Comparison of ENCODE assay signal across 17 cellular contexts in the genomic region with DNA sequence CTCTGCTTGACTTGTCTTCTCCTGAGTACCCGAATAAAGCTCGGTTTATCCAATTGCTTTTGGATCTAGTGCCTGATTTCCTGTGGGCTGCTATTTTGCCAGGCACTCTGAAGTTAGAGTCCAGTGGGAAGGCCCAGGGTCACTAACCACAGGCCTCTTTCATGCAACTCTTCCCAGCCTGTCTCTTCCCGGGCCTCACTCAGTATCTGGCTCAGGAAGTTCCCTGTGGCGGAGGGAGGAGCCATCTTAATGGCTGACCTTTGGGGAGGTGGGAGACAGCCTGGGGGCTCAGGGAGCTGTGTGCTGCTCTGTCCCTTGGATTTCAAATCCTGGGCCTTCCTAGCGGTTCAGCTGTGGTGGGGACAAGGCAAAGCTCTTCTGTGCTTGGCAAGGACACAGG.
A peak's percentile ranks its signal among the peaks of the same experiment; 100 is the strongest.
DNase-seq lines count a peak whose midpoint lies in the region; ATAC-seq and TF ChIP-seq lines count a peak whose summit lies in the region.
"Had no signal": no experiment of that assay in that cellular context is flagged by ENCODE, and none has a peak within 500 bp of the region (broad histone marks: within the 10 kb centered on the region; RNA-seq: fewer than 3 reads in every experiment).

No MANE protein-coding gene starts in this region.

- H4K91ac ChIP-seq in neuronal stem cell (ENCODE audit: low read depth, low read length, poor library complexity) = no peak overlapping the region

- H3K4ac ChIP-seq in neuronal stem cell (ENCODE audit: low read length) = no peak overlapping the region

- no peaks in the 10 kb centered on the region for H3K4me1 ChIP-seq in neuronal stem cell (ENCODE audit: control insufficient read depth in 2 of 2, insufficient read depth in 1 of 2, low read depth in 1 of 2, low read length in 2 of 2)
- no peaks in the 10 kb centered on the region for H3K4me1 ChIP-seq in esophagus squamous epithelium
- no peaks in the 10 kb centered on the region for H3K4me1 ChIP-seq in spleen
- H3K4me1 ChIP-seq: BLaER1 treated with 17β-estradiol and CSF1 and Interleukin-3, amounts not matched to agents 10 nM and 100 nM had no signal

- H2BK120ac ChIP-seq in neuronal stem cell (ENCODE audit: low read depth, low read length) = no peak overlapping the region

- no peak overlapping the region for H2AK5ac ChIP-seq in neuronal stem cell (ENCODE audit: low read depth, low read length)

- H3K27me3 Mint-ChIP-seq in WTC11 (ENCODE audit: low read depth) = peaks cover 81% of the 10 kb centered on the region
- H3K27me3 Mint-ChIP-seq: B cell; CD8-positive, alpha-beta memory T cell had no signal

- peak; percentile 92 for ATAC-seq in WTC11
- ATAC-seq: HCT116, K562 had no signal

- no peak overlapping the region for H3K18ac ChIP-seq in neuronal stem cell (ENCODE audit: low read length)

- H2AFZ ChIP-seq in neuronal stem cell (ENCODE audit: low read length) = peak overlapping the region; percentile 48

- no CpG with 5 or more reads among the region's 5 CpGs for WGBS in neuronal stem cell (ENCODE audit: extremely low coverage in 2 of 2, insufficient read length in 2 of 2, insufficient replicate concordance in 1 of 2), 2 donors
- WGBS in esophagus squamous epithelium, 2 donors = 72 to 100% methylated on average over 3 to 4 of the region's 5 CpGs
- 67 to 92% (median 72%) methylated on average over 5 of the region's 5 CpGs for WGBS in spleen, 5 donors

- no peak overlapping the region for H3K23ac ChIP-seq in neuronal stem cell (ENCODE audit: low read depth, low read length, poor library complexity)

- no peak overlapping the region for H3K14ac ChIP-seq in neuronal stem cell (ENCODE audit: low read length)

- no peak overlapping the region for H4K8ac ChIP-seq in neuronal stem cell (ENCODE audit: low read depth, low read length)

- no peak overlapping the region for H3K4me3 Mint-ChIP-seq in WTC11
- H3K4me3 Mint-ChIP-seq: B cell; CD8-positive, alpha-beta memory T cell; HFFc6 had no signal

- H3K4me3 ChIP-seq in H7 (ENCODE audit: insufficient read depth, low read depth, low read length) (no peak overlapping the region), neuronal stem cell (ENCODE audit: low read length in 2 of 2) (no peak overlapping the region), esophagus squamous epithelium (no peak overlapping the region), spleen (no peak overlapping the region)
- H3K4me3 ChIP-seq: BLaER1 treated with 17β-estradiol and CSF1 and Interleukin-3, amounts not matched to agents 10 nM and 100 nM; K562 had no signal

- TF ChIP-seq POLR2A in esophagus squamous epithelium (IDR thresholded peaks at IDR 0.05) (no peak), spleen (IDR thresholded peaks at IDR 0.05) (no peak)

- H2BK15ac ChIP-seq in neuronal stem cell (ENCODE audit: low read length) = no peak overlapping the region

- DNase-seq in H7 (peak; percentile 30), WTC11 (ENCODE audit: low spot score) (peak; percentile 50), iPS-NIHi11 (ENCODE audit: low spot score) (peak; percentile 67), neuronal stem cell (ENCODE audit: low spot score) (no peak), esophagus squamous epithelium (lab: John Stamatoyannopoulos, UW) (no peak), spleen (no peak)
- DNase-seq in NK-92 treated with Interleukin-12 subunit alpha and Interleukin-12 subunit beta, amount 100 ng/mL, for 24 hours (lab: John Stamatoyannopoulos, UW) = no peak
- DNase-seq: CD8-positive, alpha-beta memory T cell; COR-L47; GDM1; HFFc6; IMR-90 had no signal

- POLR2A ChIA-PET in WTC11 (lab: Charles Lee) = no interaction called here

- CTCF ChIA-PET in WTC11 (lab: Charles Lee) = interaction anchor here (1.3 to 1.6 kb wide), 2 partner anchors 12 to 36 kb away, joined by 5 to 9 read pairs; no protein-coding TSS in a partner anchor

- H3K36me3 ChIP-seq in H7 (replicated peaks; ENCODE audit: control insufficient read depth, insufficient read depth, low read length) (no peaks in the 10 kb centered on the region), neuronal stem cell (replicated peaks in 1 of 2; ENCODE audit: control insufficient read depth in 2 of 2, insufficient read depth in 2 of 2, low read length in 2 of 2) (no peaks in the 10 kb centered on the region), esophagus squamous epithelium (peaks cover 0 to 9% (median 0%) of the 10 kb centered on the region in 3 donors), spleen (peaks cover 0 to 22% (median 0%) of the 10 kb centered on the region in 6 donors)

- H3K27ac ChIP-seq in neuronal stem cell (replicated peaks; ENCODE audit: low read length) = no peak overlapping the region
- H3K27ac ChIP-seq in esophagus squamous epithelium = no peak overlapping the region
- H3K27ac ChIP-seq in spleen = no peak overlapping the region
- H3K27ac ChIP-seq: BLaER1 treated with 17β-estradiol and CSF1 and Interleukin-3, amounts not matched to agents 10 nM and 100 nM; HL-60 had no signal

- H3K9me3 ChIP-seq in neuronal stem cell (replicated peaks in 1 of 2; ENCODE audit: control insufficient read depth in 2 of 2, insufficient read depth in 1 of 2, low read depth in 1 of 2, low read length in 2 of 2) = peaks cover 4 to 7% of the 10 kb centered on the region in 2 donors
- no peaks in the 10 kb centered on the region for H3K9me3 ChIP-seq in esophagus squamous epithelium
- H3K9me3 ChIP-seq in spleen = peaks cover 0 to 9% (median 0%) of the 10 kb centered on the region in 8 donors

- H3K4me1 Mint-ChIP-seq in WTC11 = peaks cover 4% of the 10 kb centered on the region; the same call in 1 of the 2 replicates
- H3K4me1 Mint-ChIP-seq: B cell; CD8-positive, alpha-beta memory T cell had no signal

- peaks cover 21% of the 10 kb centered on the region for H3K36me3 Mint-ChIP-seq in WTC11

- H3K27me3 ChIP-seq in H7 (ENCODE audit: control insufficient read depth, insufficient read depth, low read length) = peaks cover 32% of the 10 kb centered on the region
- H3K27me3 ChIP-seq in neuronal stem cell (ENCODE audit: control insufficient read depth in 3 of 3, insufficient read depth in 3 of 3, low read depth in 1 of 3, low read length in 3 of 3) = no peaks in the 10 kb centered on the region
- H3K27me3 ChIP-seq in esophagus squamous epithelium = no peaks in the 10 kb centered on the region
- H3K27me3 ChIP-seq in spleen (replicated peaks in 1 of 7) = no peaks in the 10 kb centered on the region
- H3K27me3 ChIP-seq: BLaER1 treated with 17β-estradiol and CSF1 and Interleukin-3, amounts not matched to agents 10 nM and 100 nM had no signal

- H3K9me3 Mint-ChIP-seq in WTC11 = peaks cover 28% of the 10 kb centered on the region
- H3K9me3 Mint-ChIP-seq: CD8-positive, alpha-beta memory T cell had no signal

- no peak overlapping the region for H2BK5ac ChIP-seq in neuronal stem cell (ENCODE audit: low read length)

- H2BK12ac ChIP-seq in neuronal stem cell (ENCODE audit: low read length) = no peak overlapping the region

- TF ChIP-seq CTCF in WTC11 (IDR thresholded peaks at IDR 0.05) (no peak), esophagus squamous epithelium (IDR thresholded peaks at IDR 0.05) (no peak), spleen (IDR thresholded peaks at IDR 0.05 in 8 of 11, conservative IDR thresholded peaks at IDR 0.05 in 3 of 11) (no peak)

- no peak overlapping the region for H3K27ac Mint-ChIP-seq in WTC11
- H3K27ac Mint-ChIP-seq: B cell; CD8-positive, alpha-beta memory T cell; HFFc6 had no signal

- H3K4me2 ChIP-seq in neuronal stem cell (ENCODE audit: insufficient read depth, low read length, poor library complexity, severe bottlenecking) = no peak overlapping the region
- H3K4me2 ChIP-seq: BLaER1 treated with 17β-estradiol and CSF1 and Interleukin-3, amounts not matched to agents 10 nM and 100 nM had no signal

- intact Hi-C loops in esophagus squamous epithelium (cut with DNase I) = no loop called here
- intact Hi-C loops in spleen (cut with DNase I; ENCODE audit: low total_unique reads) = no loop called here

- H3K79me1 ChIP-seq in neuronal stem cell (ENCODE audit: low read depth, low read length) = no peaks in the 10 kb centered on the region

- H3K9ac ChIP-seq in neuronal stem cell (ENCODE audit: low read depth, low read length, poor library complexity) = no peak overlapping the region
- H3K9ac ChIP-seq: BLaER1 treated with 17β-estradiol and CSF1 and Interleukin-3, amounts not matched to agents 10 nM and 100 nM had no signal

TF ChIP-seq in WTC11, 78 proteins besides CTCF, POLR2A, EP300 and RAD21 (continues in another document):
- no peak for TF ChIP-seq E2F5 (CRISPR knock-in tag; IDR thresholded peaks at IDR 0.05)
- TF ChIP-seq TP53 (CRISPR knock-in tag; IDR thresholded peaks at IDR 0.05) = no peak
- no peak for TF ChIP-seq ZNF396 (CRISPR knock-in tag; IDR thresholded peaks at IDR 0.05; ENCODE audit: borderline replicate concordance)
- no peak for TF ChIP-seq NR1H2 (CRISPR knock-in tag; IDR thresholded peaks at IDR 0.05)
- no peak for TF ChIP-seq KAT7 (CRISPR knock-in tag; IDR thresholded peaks at IDR 0.05; ENCODE audit: borderline replicate concordance)
- no peak for TF ChIP-seq ZBTB21 (CRISPR knock-in tag; IDR thresholded peaks at IDR 0.05; ENCODE audit: borderline replicate concordance)

Comparison
In these comparisons a context has a peak if more than half of its experiments do, and no peak if none do; other contexts are left out.
1. DNase-seq: peak in H7 (single experiment), WTC11 (single experiment) and iPS-NIHi11 (single experiment); none in neuronal stem cell (single experiment), esophagus squamous epithelium (single experiment), NK-92 treated with Interleukin-12 subunit alpha and Interleukin-12 subunit beta, amount 100 ng/mL, for 24 hours (single experiment) and spleen (single experiment).